In the genomic region with DNA sequence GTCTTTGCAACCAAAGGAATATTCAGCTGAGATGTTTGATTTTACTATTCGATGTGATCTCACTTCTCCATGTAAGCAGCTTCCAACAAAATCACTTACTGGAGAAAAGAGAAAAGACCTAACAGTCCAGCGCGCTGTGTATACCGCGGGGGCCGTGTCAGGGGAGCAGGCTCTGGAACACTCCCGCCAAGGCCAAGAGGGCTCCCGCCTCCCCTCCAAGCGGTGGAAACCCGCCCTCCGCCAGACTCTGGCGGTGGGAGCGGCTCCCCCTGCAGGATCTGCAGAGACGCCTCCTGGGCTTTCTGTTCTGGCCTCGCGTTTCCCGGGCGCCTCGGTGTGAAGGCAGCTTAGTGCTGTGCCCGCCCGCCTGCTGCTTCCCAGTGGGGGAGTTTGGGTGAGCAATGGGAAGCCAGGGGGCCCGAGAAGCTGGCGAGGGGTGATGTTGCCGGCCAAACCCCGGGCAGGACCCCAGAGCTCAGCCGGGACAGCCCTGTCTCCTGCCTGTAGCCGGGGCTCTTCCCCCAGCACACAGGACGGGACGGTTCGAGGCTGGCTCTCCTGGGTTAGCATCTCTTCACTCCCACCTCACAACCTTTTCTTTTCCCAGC, we compare ENCODE assay signal across 8 cellular contexts.
DNase-seq lines count a peak whose midpoint lies in the region; ATAC-seq lines count a peak whose summit lies in the region.

No MANE protein-coding gene starts in this region.

- peaks cover 15% of the 10 kb centered on the region for H3K4me1 Mint-ChIP-seq in memory B cell

- peak overlapping the region; percentile 53 for H3K4me3 Mint-ChIP-seq in memory B cell

- H3K36me3 Mint-ChIP-seq in memory B cell = no peaks in the 10 kb centered on the region

- no peaks in the 10 kb centered on the region for H3K9me3 Mint-ChIP-seq in memory B cell

- peak; percentile 61 for DNase-seq in COLO829 (ENCODE audit: low spot score)
- DNase-seq in NCI-H82 treated with DMSO at 0.1 percent for 48 hours (lab: John Stamatoyannopoulos, UW; ENCODE audit: unreplicated experiment) = peak; percentile 56
- peak; percentile 83 for DNase-seq in activated CD8-positive, alpha-beta memory T cell treated with anti-CD3 and anti-CD28 coated beads for 24 hours
- peak; percentile 46 for DNase-seq in effector CD8-positive, alpha-beta T cell (lab: John Stamatoyannopoulos, UW)
- peak; percentile 38 to 49 for DNase-seq in memory B cell (ENCODE audit: low spot score in 2 of 2)
- DNase-seq in stimulated activated CD4-positive, alpha-beta T cell treated with anti-CD3 and anti-CD28 coated beads, TNF-alpha, amount 100 ng/mL, for 48 hours (ENCODE audit: low read depth in 3 of 3) = peak; percentile 30 to 56 (median 47)

- H3K27me3 Mint-ChIP-seq in memory B cell = peaks cover 13% of the 10 kb centered on the region

- H3K27ac Mint-ChIP-seq in memory B cell = no peak overlapping the region

- peak; percentile 54 for ATAC-seq in HG02678 (IDR thresholded peaks at IDR 0.05; ENCODE audit: unreplicated experiment)
- ATAC-seq in memory B cell (ENCODE audit: low read depth) = peak; percentile 34
- ATAC-seq in GM21360 (IDR thresholded peaks at IDR 0.05; ENCODE audit: unreplicated experiment) = no peak
